Comparison of ENCODE assay signal across 15 cellular contexts in genomic region chr14:67477926-67478915, GRCh38. TPM values are rescaled to one million over a fixed set of nuclear protein-coding genes. Genes with fewer than 3 reads are reported as not detected.
DNase-seq lines count a peak whose midpoint lies in the region; ATAC-seq and TF ChIP-seq lines count a peak whose summit lies in the region.
"Had no signal": no experiment of that assay in that cellular context is flagged by ENCODE, and none has a peak within 500 bp of the region (broad histone marks: within the 10 kb centered on the region; RNA-seq: fewer than 3 reads in every experiment).

No MANE protein-coding gene starts in this region.

- no peak overlapping the region for H3K4me3 Mint-ChIP-seq in natural killer cell
- no peak overlapping the region for H3K4me3 Mint-ChIP-seq in natural killer cell treated with Interleukin-12 subunit alpha and Interleukin-12 subunit beta and Interleukin-15 and Interleukin-18, amount 100 ng/mL, for 72 hours

- intact Hi-C loops in natural killer cell (cut with micrococcal nuclease) = no loop called here
- intact Hi-C loops in left cardiac atrium (cut with DNase I) = no loop called here

- no peaks in the 10 kb centered on the region for H3K27me3 Mint-ChIP-seq in natural killer cell (ENCODE audit: low read depth in 2 of 2)
- no peaks in the 10 kb centered on the region for H3K27me3 Mint-ChIP-seq in natural killer cell treated with Interleukin-12 subunit alpha and Interleukin-12 subunit beta and Interleukin-15 and Interleukin-18, amount 100 ng/mL, for 72 hours

- H3K36me3 Mint-ChIP-seq in natural killer cell = no peaks in the 10 kb centered on the region
- no peaks in the 10 kb centered on the region for H3K36me3 Mint-ChIP-seq in natural killer cell treated with Interleukin-12 subunit alpha and Interleukin-12 subunit beta and Interleukin-15 and Interleukin-18, amount 100 ng/mL, for 72 hours

- ATAC-seq in natural killer cell = no peak
- no peak for ATAC-seq in natural killer cell treated with Interleukin-12 subunit alpha and Interleukin-12 subunit beta and Interleukin-15 and Interleukin-18, amount 100 ng/mL, for 72 hours
- ATAC-seq in esophagus mucosa = peak; percentile 32
- no peak for ATAC-seq in GM21515 (IDR thresholded peaks at IDR 0.05; ENCODE audit: unreplicated experiment)
- no peak for ATAC-seq in left cardiac atrium
- no peak for ATAC-seq in GM18502 (IDR thresholded peaks at IDR 0.05; ENCODE audit: poor library complexity, unreplicated experiment)
- ATAC-seq: activated naive CD4-positive, alpha-beta T cell treated with anti-CD3 and anti-CD28 coated beads, Interleukin-2, amount 50 U/mL, for 72 hours; left lobe of liver had no signal

- peak overlapping the region; percentile 39 to 87 for H3K27ac Mint-ChIP-seq in natural killer cell
- H3K27ac Mint-ChIP-seq in natural killer cell treated with Interleukin-12 subunit alpha and Interleukin-12 subunit beta and Interleukin-15 and Interleukin-18, amount 100 ng/mL, for 72 hours = peak overlapping the region in 1 of 2 donors; percentile 76

- no peak for TF ChIP-seq CTCF in natural killer cell (IDR thresholded peaks at IDR 0.05)

- H3K9me3 Mint-ChIP-seq in natural killer cell = no peaks in the 10 kb centered on the region
- no peaks in the 10 kb centered on the region for H3K9me3 Mint-ChIP-seq in natural killer cell treated with Interleukin-12 subunit alpha and Interleukin-12 subunit beta and Interleukin-15 and Interleukin-18, amount 100 ng/mL, for 72 hours
- H3K9me3 Mint-ChIP-seq: activated naive CD4-positive, alpha-beta T cell treated with anti-CD3 and anti-CD28 coated beads, Interleukin-2, amount 50 U/mL, for 72 hours had no signal

- DNase-seq in natural killer cell = no peak
- DNase-seq in natural killer cell treated with Interleukin-12 subunit alpha and Interleukin-12 subunit beta and Interleukin-15 and Interleukin-18, amount 100 ng/mL, for 72 hours (ENCODE audit: low spot score) = no peak
- peak; percentile 97 for DNase-seq in NCI-H345 (lab: John Stamatoyannopoulos, UW)
- no peak for DNase-seq in NCI-H446 (lab: John Stamatoyannopoulos, UW)
- DNase-seq in left cardiac atrium = no peak
- DNase-seq: activated CD4-positive, alpha-beta T cell treated with anti-CD3 and anti-CD28 coated beads for 4 hours; effector CD8-positive, alpha-beta T cell; nucleus accumbens; stimulated activated CD4-positive, alpha-beta T cell treated with anti-CD3 and anti-CD28 coated beads, Interleukin-15, amount 100 ng/mL, for 24 hours; SW 1271 had no signal

- peaks cover 49 to 55% of the 10 kb centered on the region in 2 donors for H3K4me1 Mint-ChIP-seq in natural killer cell
- peaks cover 37 to 49% of the 10 kb centered on the region in 2 donors for H3K4me1 Mint-ChIP-seq in natural killer cell treated with Interleukin-12 subunit alpha and Interleukin-12 subunit beta and Interleukin-15 and Interleukin-18, amount 100 ng/mL, for 72 hours (ENCODE audit: low read depth in 2 of 2)

RNA-seq across cellular contexts. Expression of gene TMEM229B, which starts 10.3 kb away (rescaled TPM):
- 10 to 100 TPM; 28.3 to 51.3 (median 49.9) TPM for total RNA-seq in natural killer cell
- total RNA-seq in natural killer cell treated with Interleukin-12 subunit alpha and Interleukin-12 subunit beta and Interleukin-15 and Interleukin-18, amount 100 ng/mL, for 72 hours = 10 to 100 TPM in 1 of 2 donors, 1 to 10 TPM in 1; 7.1 to 14.7 TPM
- total RNA-seq in esophagus mucosa = 0.80 TPM
- 1 to 10 TPM; 1.5 to 6.5 TPM for total RNA-seq in left cardiac atrium

RNA-seq across cellular contexts. Expression of gene PLEKHH1, which starts 54.9 kb away (rescaled TPM):
- total RNA-seq in natural killer cell (not detected), esophagus mucosa (4.5 TPM), left cardiac atrium (1 to 10 TPM; 3.6 to 5.5 TPM)
- total RNA-seq in natural killer cell treated with Interleukin-12 subunit alpha and Interleukin-12 subunit beta and Interleukin-15 and Interleukin-18, amount 100 ng/mL, for 72 hours = 1 to 10 TPM; 1.2 to 1.9 TPM
